In the genomic region with DNA sequence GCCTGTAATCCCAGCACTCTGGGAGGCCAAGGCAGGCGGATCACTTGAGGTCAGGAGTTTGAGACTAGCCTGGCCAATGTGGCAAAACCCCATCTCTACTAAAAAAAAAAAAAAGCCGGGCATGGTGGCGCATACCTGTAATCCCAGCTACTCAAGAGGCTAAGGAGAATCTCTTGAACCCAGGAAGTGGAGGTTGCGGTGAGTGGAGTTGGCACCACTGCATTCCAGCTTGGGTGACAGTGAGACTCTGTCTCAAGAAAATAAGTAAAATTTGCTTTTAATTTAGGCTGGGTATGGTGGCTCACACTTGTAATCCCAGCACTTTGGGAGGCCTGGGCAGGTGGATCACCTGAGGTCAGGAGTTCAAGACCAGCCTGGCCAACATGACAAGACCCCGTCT, we compare ENCODE assay signal across 5 cellular contexts. TPM values are rescaled to one million over a fixed set of nuclear protein-coding genes. Genes with fewer than 3 reads are reported as not detected.
"Had no signal": no experiment of that assay in that cellular context is flagged by ENCODE, and none has a peak within 500 bp of the region (broad histone marks: within the 10 kb centered on the region; RNA-seq: fewer than 3 reads in every experiment).

No MANE protein-coding gene starts in this region.

RNA-seq across cellular contexts. Expression of a gene that starts 12.0 kb away (rescaled TPM):
- total RNA-seq: HT1080, MCF 10A, OCI-LY7 had no signal

RNA-seq across cellular contexts. Expression of a gene that starts 24.1 kb away (rescaled TPM):
- total RNA-seq: IMR-90, OCI-LY7, SK-MEL-5 had no signal
